In the genomic region with DNA sequence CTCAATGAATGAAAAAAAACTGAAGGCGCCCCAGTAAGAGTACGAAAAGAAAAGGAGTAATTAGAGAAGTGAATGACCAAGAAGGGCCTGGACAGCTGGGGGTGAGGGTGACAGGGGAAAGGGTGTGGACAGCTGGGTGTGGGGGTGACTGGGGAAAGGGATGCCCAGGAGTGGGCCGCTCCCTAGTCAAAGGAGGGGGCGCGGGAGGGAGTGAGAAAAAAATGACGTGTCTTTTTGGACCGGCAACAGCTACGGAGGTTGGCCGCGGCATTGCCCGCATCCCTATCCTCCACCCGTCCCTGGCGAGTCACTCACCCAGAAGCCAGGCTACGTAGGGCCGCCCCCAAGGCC, we compare ENCODE assay signal across 8 cellular contexts. TPM values are rescaled to one million over a fixed set of nuclear protein-coding genes. Genes with fewer than 3 reads are reported as not detected.
A peak's percentile ranks its signal among the peaks of the same experiment; 100 is the strongest.
DNase-seq lines count a peak whose midpoint lies in the region; ATAC-seq, FAIRE-seq and TF ChIP-seq lines count a peak whose summit lies in the region.

No MANE protein-coding gene starts in this region.

- H3K4me1 ChIP-seq in mammary epithelial cell (ENCODE audit: insufficient read depth, low read length) (peaks cover 6% of the 10 kb centered on the region), right lobe of liver (peaks cover 0 to 19% (median 9%) of the 10 kb centered on the region in 4 donors), thoracic aorta (ENCODE audit: control insufficient read depth in 1 of 2, low read depth in 2 of 2) (peaks cover 20 to 41% of the 10 kb centered on the region in 2 donors)

- peak; percentile 58 for ATAC-seq in GM18499 (IDR thresholded peaks at IDR 0.05; ENCODE audit: insufficient read depth, unreplicated experiment)
- peak in 3 of 4 donors; percentile 81 to 88 (median 87) for ATAC-seq in right lobe of liver
- ATAC-seq in thoracic aorta (ENCODE audit: insufficient number of reproducible peaks, low FRiP score, low read depth), result peak; percentile 83

- peaks cover 71% of the 10 kb centered on the region for H3K79me2 ChIP-seq in mammary epithelial cell (ENCODE audit: insufficient read depth, low read length)

- H3K4me2 ChIP-seq in mammary epithelial cell (ENCODE audit: insufficient read depth, low read depth, low read length), result peak overlapping the region; percentile 59

- intact Hi-C loops in mammary epithelial cell (cut with micrococcal nuclease), result loop anchor here (5.0 kb wide), 1 partner anchor 296 kb away; no protein-coding TSS in a partner anchor
- intact Hi-C loops in right lobe of liver (cut with DNase I), result no loop called here

- H3K36me3 ChIP-seq in mammary epithelial cell (ENCODE audit: insufficient read depth, low read length) (no peaks in the 10 kb centered on the region), right lobe of liver (no peaks in the 10 kb centered on the region), thoracic aorta (no peaks in the 10 kb centered on the region)

- no peaks in the 10 kb centered on the region for H3K9me3 ChIP-seq in mammary epithelial cell (replicated peaks; ENCODE audit: insufficient read depth, low read length)
- no peaks in the 10 kb centered on the region for H3K9me3 ChIP-seq in right lobe of liver
- peaks cover 4% of the 10 kb centered on the region for H3K9me3 ChIP-seq in thoracic aorta

- peak overlapping the region; percentile 69 to 91 (median 72) for H3K4me3 ChIP-seq in mammary epithelial cell (replicated peaks in 1 of 3; ENCODE audit: insufficient read depth in 1 of 3, low read depth in 2 of 3, low read length in 3 of 3)
- peak overlapping the region; percentile 63 to 81 (median 79) for H3K4me3 ChIP-seq in right lobe of liver
- H3K4me3 ChIP-seq in thoracic aorta, result peak overlapping the region; percentile 88

- peak overlapping the region; percentile 92 for H2AFZ ChIP-seq in mammary epithelial cell (ENCODE audit: low read depth, low read length)

- FAIRE-seq in HTR-8/SVneo (lab: Jason Lieb, UNC) (peak; percentile 36), RCC 7860 (lab: Jason Lieb, UNC) (no peak)

- no TSS peak for BruUV-seq in mammary epithelial cell (replicated peaks; lab: Mats Ljungman, UMichigan)

- no peaks in the 10 kb centered on the region for H4K20me1 ChIP-seq in mammary epithelial cell (ENCODE audit: insufficient read depth, low read length)

- H3K27me3 ChIP-seq in mammary epithelial cell (ENCODE audit: insufficient read depth, low read length), result no peaks in the 10 kb centered on the region
- H3K27me3 ChIP-seq in right lobe of liver, result no peaks in the 10 kb centered on the region
- H3K27me3 ChIP-seq in thoracic aorta (replicated peaks; ENCODE audit: insufficient read depth), result no peaks in the 10 kb centered on the region

- WGBS in mammary epithelial cell (ENCODE audit: low coverage, missing lambda C conversion rate), result 5% methylated on average over 3 of the region's 15 CpGs
- WGBS in right lobe of liver (ENCODE audit: insufficient coverage, low coverage, low lambda C conversion rate, missing lambda C conversion rate), result 0% methylated on average over 8 of the region's 15 CpGs

- CTCF ChIA-PET in mammary epithelial cell (lab: Charles Lee; ENCODE audit: low non-redundant PET), result no interaction called here

- TF ChIP-seq CTCF in mammary epithelial cell (conservative IDR thresholded peaks at IDR 0.05 in 1 of 2, IDR thresholded peaks at IDR 0.05 in 1 of 2; ENCODE audit: extremely low read depth in 1 of 2, insufficient read depth in 1 of 2, low read depth in 1 of 2, low read length in 2 of 2) (no peak), right lobe of liver (IDR thresholded peaks at IDR 0.05) (no peak), thoracic aorta (IDR thresholded peaks at IDR 0.05) (no peak)

- TF ChIP-seq POLR2A in right lobe of liver (IDR thresholded peaks at IDR 0.05), result no peak

- peak overlapping the region; percentile 100 for H3K9ac ChIP-seq in mammary epithelial cell (ENCODE audit: insufficient read depth, low read length)

- in situ Hi-C loops in mammary epithelial cell (cut with MboI; ENCODE audit: low sequenced_read_pairs in 2 of 2), result no loop called here

- DNase-seq in HTR-8/SVneo (ENCODE audit: insufficient read length, low spot score), result no peak
- DNase-seq in mammary epithelial cell, result no peak
- DNase-seq in right lobe of liver, result no peak
- DNase-seq in thoracic aorta (ENCODE audit: low spot score), result peak; percentile 82
- DNase-seq in iPS-NIHi11 (ENCODE audit: low spot score), result no peak
- no peak for DNase-seq in RCC 7860 (ENCODE audit: low spot score)
- DNase-seq in NCI-H1694 (lab: John Stamatoyannopoulos, UW), result no peak

- dilution Hi-C loops in mammary epithelial cell (cut with HindIII; ENCODE audit: low sequenced_read_pairs), result no loop called here

- H3K27ac ChIP-seq in mammary epithelial cell (ENCODE audit: insufficient read depth, low read depth, low read length) (peak overlapping the region; percentile 99), right lobe of liver (peak overlapping the region; percentile 99 to 100 (median 99)), thoracic aorta (peak overlapping the region; percentile 98 to 99)

RNA-seq across cellular contexts. Expression of gene ZCWPW2, which starts 0.3 kb away (rescaled TPM):
- under 1 TPM in 1 of 2 donors, not detected in 1; 0.17 TPM for total RNA-seq in mammary epithelial cell
- polyA plus RNA-seq in mammary epithelial cell, result 0.11 TPM
- polyA minus RNA-seq in mammary epithelial cell, result not detected
- total RNA-seq in right lobe of liver, result under 1 TPM in 3 of 6 experiments, not detected in 3; 0.18 to 0.24 (median 0.20) TPM
- total RNA-seq in thoracic aorta, result 1 to 10 TPM in 1 of 2 donors, under 1 TPM in 1; 0.81 to 2.7 TPM

RNA-seq across cellular contexts. Expression of gene AZI2, which starts 0.4 kb away (rescaled TPM):
- 10 to 100 TPM; 77.2 to 80.8 TPM for total RNA-seq in mammary epithelial cell
- 54.8 TPM for polyA plus RNA-seq in mammary epithelial cell
- polyA minus RNA-seq in mammary epithelial cell, result 8.0 TPM
- 10 to 100 TPM; 20.2 to 54.9 (median 33.5) TPM for total RNA-seq in right lobe of liver
- total RNA-seq in thoracic aorta, result 10 to 100 TPM; 32.2 to 79.8 TPM
